20 cellular contexts compared by ENCODE assay signal in genomic region chr12:111366583-111366982, GRCh38.
"Had no signal": no experiment of that assay in that cellular context is flagged by ENCODE, and none has a peak within 500 bp of the region (broad histone marks: within the 10 kb centered on the region; RNA-seq: fewer than 3 reads in every experiment).

No MANE protein-coding gene starts in this region.

- H3K27ac Mint-ChIP-seq: activated CD4-positive, alpha-beta T cell treated with anti-CD3 and anti-CD28 coated beads for 36 hours; activated CD8-positive, alpha-beta memory T cell treated with anti-CD3 and anti-CD28 coated beads, Interleukin-2, amount 10 ng/mL, durations not matched to agents 7 days and 5 days; activated CD8-positive, alpha-beta T cell treated with anti-CD3 and anti-CD28 coated beads, Interleukin-2, amount 10 ng/mL, durations not matched to agents 7 days and 5 days; activated naive CD4-positive, alpha-beta T cell treated with anti-CD3 and anti-CD28 coated beads, Interleukin-2, amount 50 U/mL, for 24 hours; activated T-helper 2 cell treated with anti-CD3 and anti-CD28 coated beads, Interferon-gamma antibody, Interleukin-2, Interleukin-4, amounts not matched to agents 10 μg/mL and 5 μg/mL and 100 μg/mL, durations not matched to agents 14 hours and 24 hours and 36 hours; T-helper 2 cell treated with Interferon-gamma antibody and Interleukin-4, amounts not matched to agents 5 μg/mL and 100 μg/mL, for 36 hours had no signal

- H3K4me3 ChIP-seq: lung, testis, uterus had no signal

- H3K9me3 Mint-ChIP-seq: activated naive CD4-positive, alpha-beta T cell treated with anti-CD3 and anti-CD28 coated beads, Interleukin-2, amount 50 U/mL, for 24 hours; activated T-helper 2 cell treated with anti-CD3 and anti-CD28 coated beads, Interferon-gamma antibody, Interleukin-2, Interleukin-4, amounts not matched to agents 10 μg/mL and 5 μg/mL and 100 μg/mL, durations not matched to agents 14 hours and 24 hours and 36 hours; T-helper 2 cell treated with Interferon-gamma antibody and Interleukin-4, amounts not matched to agents 5 μg/mL and 100 μg/mL, for 36 hours had no signal

- H3K27me3 ChIP-seq: testis, transverse colon, uterus had no signal

- H3K4me3 Mint-ChIP-seq: activated CD4-positive, alpha-beta T cell treated with anti-CD3 and anti-CD28 coated beads for 36 hours; activated CD8-positive, alpha-beta memory T cell treated with anti-CD3 and anti-CD28 coated beads, Interleukin-2, amount 10 ng/mL, durations not matched to agents 7 days and 5 days; activated CD8-positive, alpha-beta T cell treated with anti-CD3 and anti-CD28 coated beads, Interleukin-2, amount 10 ng/mL, durations not matched to agents 7 days and 5 days; T-helper 2 cell treated with Interferon-gamma antibody and Interleukin-4, amounts not matched to agents 5 μg/mL and 100 μg/mL, for 36 hours had no signal

- H3K9me3 ChIP-seq: left lung, testis, transverse colon, uterus had no signal

- DNase-seq: activated CD4-positive, alpha-beta T cell treated with anti-CD3 and anti-CD28 coated beads for 36 hours; activated CD4-positive, CD25-positive, alpha-beta regulatory T cell; activated CD8-positive, alpha-beta memory T cell treated with anti-CD3 and anti-CD28 coated beads, Interleukin-2, amount 10 ng/mL, durations not matched to agents 7 days and 5 days; activated CD8-positive, alpha-beta T cell treated with anti-CD3 and anti-CD28 coated beads, Interleukin-2, amount 10 ng/mL, durations not matched to agents 7 days and 5 days; activated T-cell treated with anti-CD3 and anti-CD28 coated beads, Interleukin-2, amount 50 U/mL, for 48 hours; effector CD8-positive, alpha-beta T cell; left lung; mesendoderm; posterior cingulate gyrus; stimulated activated CD4-positive, alpha-beta T cell treated with anti-CD3 and anti-CD28 coated beads, Interleukin-12 subunit alpha, Interleukin-12 subunit beta, amount 100 ng/mL, for 4 hours; stimulated activated CD4-positive, alpha-beta T cell treated with anti-CD3 and anti-CD28 coated beads, Interleukin-4, amount 100 ng/mL, for 1 hour; stimulated activated naive CD8-positive, alpha-beta T cell treated with anti-CD3 and anti-CD28 coated beads, Interleukin-15, Interleukin-2, amounts not matched to agents 100 U/mL and 50 U/mL, for 24 hours; testis; transverse colon; uterus had no signal

- H3K36me3 ChIP-seq: uterus had no signal

- H3K36me3 Mint-ChIP-seq: activated naive CD4-positive, alpha-beta T cell treated with anti-CD3 and anti-CD28 coated beads, Interleukin-2, amount 50 U/mL, for 24 hours had no signal

- H3K27ac ChIP-seq: left lung, testis, uterus had no signal

- H3K27me3 Mint-ChIP-seq: activated CD4-positive, alpha-beta T cell treated with anti-CD3 and anti-CD28 coated beads for 36 hours; activated naive CD4-positive, alpha-beta T cell treated with anti-CD3 and anti-CD28 coated beads, Interleukin-2, amount 50 U/mL, for 24 hours had no signal

- ATAC-seq: activated CD4-positive, alpha-beta T cell treated with anti-CD3 and anti-CD28 coated beads for 36 hours; activated CD8-positive, alpha-beta memory T cell treated with anti-CD3 and anti-CD28 coated beads, Interleukin-2, amount 10 ng/mL, durations not matched to agents 7 days and 5 days; activated CD8-positive, alpha-beta T cell treated with anti-CD3 and anti-CD28 coated beads, Interleukin-2, amount 10 ng/mL, durations not matched to agents 7 days and 5 days; left lung; sciatic nerve; stimulated activated naive CD8-positive, alpha-beta T cell treated with anti-CD3 and anti-CD28 coated beads, Interleukin-15, Interleukin-2, amounts not matched to agents 100 U/mL and 50 U/mL, for 24 hours had no signal
